13 cellular contexts compared by ENCODE assay signal in genomic region chr6:8047466-8048292, GRCh38. TPM values are rescaled to one million over a fixed set of nuclear protein-coding genes. Genes with fewer than 3 reads are reported as not detected.
DNase-seq lines count a peak whose midpoint lies in the region; TF ChIP-seq lines count a peak whose summit lies in the region.
"Had no signal": no experiment of that assay in that cellular context is flagged by ENCODE, and none has a peak within 500 bp of the region (broad histone marks: within the 10 kb centered on the region; RNA-seq: fewer than 3 reads in every experiment).

No MANE protein-coding gene starts in this region.

- H3K9ac ChIP-seq in adipocyte (ENCODE audit: low read length), result peak overlapping the region; percentile 56

- H3K4me3 ChIP-seq in adipocyte (ENCODE audit: low read length) (peak overlapping the region; percentile 43), fibroblast of pulmonary artery (replicated peaks; ENCODE audit: low read depth, low read length) (no peak overlapping the region)
- H3K4me3 ChIP-seq: ascending aorta had no signal

- H3K27me3 ChIP-seq in adipocyte (replicated peaks; ENCODE audit: control insufficient read depth, insufficient read depth, low read length), result no peaks in the 10 kb centered on the region
- H3K27me3 ChIP-seq: ascending aorta had no signal

- H3K36me3 ChIP-seq in adipocyte (ENCODE audit: control insufficient read depth, insufficient read depth, low read length, severe bottlenecking), result no peaks in the 10 kb centered on the region

- no peak for TF ChIP-seq CTCF in fibroblast of pulmonary artery (IDR thresholded peaks at IDR 0.05; ENCODE audit: low read length, missing control alignments)

- no peaks in the 10 kb centered on the region for H3K9me3 ChIP-seq in adipocyte (ENCODE audit: control insufficient read depth, low read length)
- H3K9me3 ChIP-seq: ascending aorta had no signal

- H3K4me1 ChIP-seq in adipocyte (ENCODE audit: control insufficient read depth, insufficient read depth, low read length), result peaks cover 35% of the 10 kb centered on the region
- H3K4me1 ChIP-seq: ascending aorta had no signal

- peak; percentile 8 for DNase-seq in HPDE6-E6E7 (ENCODE audit: extremely low spot score)
- DNase-seq in adipocyte (ENCODE audit: low read depth), result peak; percentile 36
- DNase-seq in fibroblast of pulmonary artery (ENCODE audit: low read depth), result peak; percentile 66
- peak; percentile 86 for DNase-seq in renal cortical epithelial cell (ENCODE audit: low read depth)
- no peak for DNase-seq in HK-2 (ENCODE audit: unreplicated experiment)
- DNase-seq in stimulated activated CD4-positive, alpha-beta T cell treated with anti-CD3 and anti-CD28 coated beads, Interleukin-12 subunit alpha, Interleukin-12 subunit beta, amount 100 ng/mL, for 4 hours, result no peak
- DNase-seq in NCI-H2107 treated with DMSO at 0.1 percent for 48 hours (lab: John Stamatoyannopoulos, UW; ENCODE audit: unreplicated experiment), result no peak
- DNase-seq: CD4-positive, alpha-beta T cell; KBM-7; midbrain; NCI-H2107; NK-92 treated with Interleukin-12 subunit alpha and Interleukin-12 subunit beta, amount 100 ng/mL, for 24 hours had no signal

RNA-seq across cellular contexts. Expression of gene BLOC1S5, which starts 16.5 kb away (rescaled TPM):
- 23.8 and 41.3 TPM in 2 replicates for total RNA-seq in renal cortical epithelial cell

RNA-seq across cellular contexts. Expression of gene EEF1E1, which starts 54.7 kb away (rescaled TPM):
- total RNA-seq in renal cortical epithelial cell, result 96.9 and 124 TPM in 2 replicates

Comparison
In these comparisons a context has a peak if more than half of its experiments do, and no peak if none do; other contexts are left out.
1. DNase-seq: peak in HPDE6-E6E7 (single experiment), adipocyte (single experiment), fibroblast of pulmonary artery (single experiment) and renal cortical epithelial cell (single experiment); none in HK-2 (single experiment), stimulated activated CD4-positive, alpha-beta T cell treated with anti-CD3 and anti-CD28 coated beads, Interleukin-12 subunit alpha, Interleukin-12 subunit beta, amount 100 ng/mL, for 4 hours (single experiment) and NCI-H2107 treated with DMSO at 0.1 percent for 48 hours (single experiment).